9 cellular contexts compared by ENCODE assay signal in genomic region chr13:102399791-102400618, GRCh38. TPM values are rescaled to one million over a fixed set of nuclear protein-coding genes. Genes with fewer than 3 reads are reported as not detected.
A peak's percentile ranks its signal among the peaks of the same experiment; 100 is the strongest.
DNase-seq lines count a peak whose midpoint lies in the region; ATAC-seq, FAIRE-seq and TF ChIP-seq lines count a peak whose summit lies in the region.
"Had no signal": no experiment of that assay in that cellular context is flagged by ENCODE, and none has a peak within 500 bp of the region (broad histone marks: within the 10 kb centered on the region; RNA-seq: fewer than 3 reads in every experiment).

No MANE protein-coding gene starts in this region.

- intact Hi-C loops in colonic mucosa (cut with DNase I): no loop called here
- intact Hi-C loops in lower leg skin (cut with DNase I; ENCODE audit: low total_unique reads): no loop called here

- WGBS in lower leg skin, 2 donors: 0 to 3% methylated on average over 36 to 39 of the region's 56 CpGs

- TF ChIP-seq POLR2A in lower leg skin (IDR thresholded peaks at IDR 0.05): no peak

- H3K36me3 ChIP-seq in HAP-1 (replicated peaks) (no peaks in the 10 kb centered on the region), colonic mucosa (no peaks in the 10 kb centered on the region)

- peak; percentile 64 for DNase-seq in DMS79 treated with DMSO at 0.1 percent for 48 hours (lab: John Stamatoyannopoulos, UW)
- DNase-seq in HAP-1 (ENCODE audit: low spot score in 2 of 2): peak in 1 of 2 experiments; percentile 24
- DNase-seq in SK-N-DZ (ENCODE audit: low spot score): peak; percentile 52
- no peak for DNase-seq in colonic mucosa
- DNase-seq in lower leg skin (ENCODE audit: low spot score in 2 of 2): peak in 1 of 2 donors; percentile 86
- no peak for DNase-seq in frontal cortex (ENCODE audit: low spot score in 2 of 2)

- H3K9ac ChIP-seq in colonic mucosa (ENCODE audit: low read depth in 2 of 2, low read length in 2 of 2): peak overlapping the region in 1 of 2 donors; percentile 44

- ATAC-seq in GM18519 (IDR thresholded peaks at IDR 0.05; ENCODE audit: low FRiP score, unreplicated experiment): no peak

- H3K9me3 ChIP-seq in HAP-1: no peaks in the 10 kb centered on the region
- H3K9me3 ChIP-seq in colonic mucosa: no peaks in the 10 kb centered on the region

- TF ChIP-seq CTCF in colonic mucosa (IDR thresholded peaks at IDR 0.05) (no peak), lower leg skin (IDR thresholded peaks at IDR 0.05) (no peak)

- H3K27ac ChIP-seq in colonic mucosa (no peak overlapping the region), temporal lobe (ENCODE audit: low read depth, low read length) (peak overlapping the region; percentile 23)

- in situ Hi-C loops in HAP-1 (cut with MboI; ENCODE audit: low sequenced_read_pairs): no loop called here

- H3K4me1 ChIP-seq in HAP-1 (peaks cover 2% of the 10 kb centered on the region; the same call in 1 of the 2 replicates), colonic mucosa (peaks cover 3% of the 10 kb centered on the region)

- H3K27me3 ChIP-seq in HAP-1 (ENCODE audit: low read depth) (peaks cover 66% of the 10 kb centered on the region), colonic mucosa (peaks cover 19% of the 10 kb centered on the region)

- H3K4me3 ChIP-seq in HAP-1: peak overlapping the region; percentile 12
- H3K4me3 ChIP-seq in colonic mucosa: peak overlapping the region; percentile 38
- H3K4me3 ChIP-seq in lower leg skin (ENCODE audit: low read depth, poor library complexity, severe bottlenecking): peak overlapping the region; percentile 37

- no peak for FAIRE-seq in frontal cortex (lab: Jason Lieb, UNC)

RNA-seq across cellular contexts. Expression of gene FGF14, which starts 1.8 kb away (rescaled TPM):
- polyA plus RNA-seq in SK-N-DZ (2014; cell fraction: cytosol; rRNA removed): 1.1 and 2.8 TPM in 2 replicates
- 0.83 and 4.0 TPM in 2 replicates for polyA plus RNA-seq in SK-N-DZ (2014; cell fraction: nucleus; rRNA removed)
- total RNA-seq in colonic mucosa: under 1 TPM; 0.62 to 0.85 TPM
- 1 to 10 TPM in 1 of 4 donors, under 1 TPM in 3; 0.36 to 1.9 (median 0.45) TPM for total RNA-seq in lower leg skin
- total RNA-seq in temporal lobe: 49.9 TPM
- total RNA-seq in frontal cortex: 85.2 TPM
- total RNA-seq: M059J had no signal

Comparison
In these comparisons a context has a peak if more than half of its experiments do, and no peak if none do; other contexts are left out.
1. DNase-seq: peak in DMS79 treated with DMSO at 0.1 percent for 48 hours (single experiment) and SK-N-DZ (single experiment); none in colonic mucosa (single experiment) and frontal cortex (0 of 2).
2. RNA of gene FGF14, which starts 1.8 kb away (total RNA-seq): 85.2 TPM in frontal cortex (single experiment) and 49.9 TPM in temporal lobe (single experiment); 0.62 to 0.85 TPM in colonic mucosa and 0.36 to 1.9 TPM in lower leg skin; every median in the first group is over 10 times any median in the second.
3. Peak in every context shown above with its lines, with median percentiles within 50 percentile points of each other: H3K4me3 ChIP-seq.